1 cellular context compared by ENCODE assay signal in the genomic region with DNA sequence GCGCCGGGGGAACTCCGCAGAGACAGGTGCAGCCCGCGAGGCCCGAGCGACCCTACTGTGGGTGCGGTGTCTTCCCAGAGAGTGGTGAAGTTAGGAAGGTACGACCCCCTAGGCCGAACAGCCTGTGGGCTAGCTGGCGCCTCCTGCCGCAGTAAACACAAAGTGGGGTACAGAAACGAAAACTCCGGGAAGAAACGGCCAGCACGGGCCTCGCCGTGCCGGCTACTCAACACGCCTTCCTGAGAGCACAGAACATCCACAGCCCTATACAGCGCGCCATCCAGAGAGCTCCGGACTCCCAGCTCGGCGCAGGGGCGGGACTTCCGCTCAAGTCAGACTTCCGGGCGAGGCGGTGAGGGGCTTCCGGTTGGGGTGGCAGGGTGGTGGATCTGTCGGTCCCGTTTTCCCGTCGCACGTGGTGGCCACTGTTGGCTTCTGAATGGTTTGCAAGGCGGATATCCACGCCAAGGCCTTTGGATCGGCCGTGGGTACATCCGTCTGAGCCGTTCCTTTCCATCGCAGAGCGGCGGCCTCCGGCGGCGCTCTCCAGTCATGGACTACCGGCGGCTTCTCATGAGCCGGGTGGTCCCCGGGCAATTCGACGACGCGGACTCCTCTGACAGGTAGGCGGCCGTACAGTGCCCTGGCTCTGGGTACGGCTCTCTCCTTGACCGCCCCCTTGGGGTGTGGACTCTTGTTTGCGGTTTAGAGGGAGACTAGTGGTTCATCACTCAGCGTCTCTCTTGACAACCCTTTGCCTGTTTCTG.
TF ChIP-seq lines count a peak whose summit lies in the region.

A gene (minus strand): TSS at position 292 of the 767 bp plus-strand sequence. CDS start 2,569 bp downstream, outside the sequence.
A gene (plus strand): TSS at position 358 of the 767 bp plus-strand sequence. CDS start 195 bp downstream, at position 553.

TF ChIP-seq in K562, 482 proteins besides CTCF, POLR2A, EP300 and RAD21 (continued from another document and continues in another):
- TF ChIP-seq, protein P1, sequence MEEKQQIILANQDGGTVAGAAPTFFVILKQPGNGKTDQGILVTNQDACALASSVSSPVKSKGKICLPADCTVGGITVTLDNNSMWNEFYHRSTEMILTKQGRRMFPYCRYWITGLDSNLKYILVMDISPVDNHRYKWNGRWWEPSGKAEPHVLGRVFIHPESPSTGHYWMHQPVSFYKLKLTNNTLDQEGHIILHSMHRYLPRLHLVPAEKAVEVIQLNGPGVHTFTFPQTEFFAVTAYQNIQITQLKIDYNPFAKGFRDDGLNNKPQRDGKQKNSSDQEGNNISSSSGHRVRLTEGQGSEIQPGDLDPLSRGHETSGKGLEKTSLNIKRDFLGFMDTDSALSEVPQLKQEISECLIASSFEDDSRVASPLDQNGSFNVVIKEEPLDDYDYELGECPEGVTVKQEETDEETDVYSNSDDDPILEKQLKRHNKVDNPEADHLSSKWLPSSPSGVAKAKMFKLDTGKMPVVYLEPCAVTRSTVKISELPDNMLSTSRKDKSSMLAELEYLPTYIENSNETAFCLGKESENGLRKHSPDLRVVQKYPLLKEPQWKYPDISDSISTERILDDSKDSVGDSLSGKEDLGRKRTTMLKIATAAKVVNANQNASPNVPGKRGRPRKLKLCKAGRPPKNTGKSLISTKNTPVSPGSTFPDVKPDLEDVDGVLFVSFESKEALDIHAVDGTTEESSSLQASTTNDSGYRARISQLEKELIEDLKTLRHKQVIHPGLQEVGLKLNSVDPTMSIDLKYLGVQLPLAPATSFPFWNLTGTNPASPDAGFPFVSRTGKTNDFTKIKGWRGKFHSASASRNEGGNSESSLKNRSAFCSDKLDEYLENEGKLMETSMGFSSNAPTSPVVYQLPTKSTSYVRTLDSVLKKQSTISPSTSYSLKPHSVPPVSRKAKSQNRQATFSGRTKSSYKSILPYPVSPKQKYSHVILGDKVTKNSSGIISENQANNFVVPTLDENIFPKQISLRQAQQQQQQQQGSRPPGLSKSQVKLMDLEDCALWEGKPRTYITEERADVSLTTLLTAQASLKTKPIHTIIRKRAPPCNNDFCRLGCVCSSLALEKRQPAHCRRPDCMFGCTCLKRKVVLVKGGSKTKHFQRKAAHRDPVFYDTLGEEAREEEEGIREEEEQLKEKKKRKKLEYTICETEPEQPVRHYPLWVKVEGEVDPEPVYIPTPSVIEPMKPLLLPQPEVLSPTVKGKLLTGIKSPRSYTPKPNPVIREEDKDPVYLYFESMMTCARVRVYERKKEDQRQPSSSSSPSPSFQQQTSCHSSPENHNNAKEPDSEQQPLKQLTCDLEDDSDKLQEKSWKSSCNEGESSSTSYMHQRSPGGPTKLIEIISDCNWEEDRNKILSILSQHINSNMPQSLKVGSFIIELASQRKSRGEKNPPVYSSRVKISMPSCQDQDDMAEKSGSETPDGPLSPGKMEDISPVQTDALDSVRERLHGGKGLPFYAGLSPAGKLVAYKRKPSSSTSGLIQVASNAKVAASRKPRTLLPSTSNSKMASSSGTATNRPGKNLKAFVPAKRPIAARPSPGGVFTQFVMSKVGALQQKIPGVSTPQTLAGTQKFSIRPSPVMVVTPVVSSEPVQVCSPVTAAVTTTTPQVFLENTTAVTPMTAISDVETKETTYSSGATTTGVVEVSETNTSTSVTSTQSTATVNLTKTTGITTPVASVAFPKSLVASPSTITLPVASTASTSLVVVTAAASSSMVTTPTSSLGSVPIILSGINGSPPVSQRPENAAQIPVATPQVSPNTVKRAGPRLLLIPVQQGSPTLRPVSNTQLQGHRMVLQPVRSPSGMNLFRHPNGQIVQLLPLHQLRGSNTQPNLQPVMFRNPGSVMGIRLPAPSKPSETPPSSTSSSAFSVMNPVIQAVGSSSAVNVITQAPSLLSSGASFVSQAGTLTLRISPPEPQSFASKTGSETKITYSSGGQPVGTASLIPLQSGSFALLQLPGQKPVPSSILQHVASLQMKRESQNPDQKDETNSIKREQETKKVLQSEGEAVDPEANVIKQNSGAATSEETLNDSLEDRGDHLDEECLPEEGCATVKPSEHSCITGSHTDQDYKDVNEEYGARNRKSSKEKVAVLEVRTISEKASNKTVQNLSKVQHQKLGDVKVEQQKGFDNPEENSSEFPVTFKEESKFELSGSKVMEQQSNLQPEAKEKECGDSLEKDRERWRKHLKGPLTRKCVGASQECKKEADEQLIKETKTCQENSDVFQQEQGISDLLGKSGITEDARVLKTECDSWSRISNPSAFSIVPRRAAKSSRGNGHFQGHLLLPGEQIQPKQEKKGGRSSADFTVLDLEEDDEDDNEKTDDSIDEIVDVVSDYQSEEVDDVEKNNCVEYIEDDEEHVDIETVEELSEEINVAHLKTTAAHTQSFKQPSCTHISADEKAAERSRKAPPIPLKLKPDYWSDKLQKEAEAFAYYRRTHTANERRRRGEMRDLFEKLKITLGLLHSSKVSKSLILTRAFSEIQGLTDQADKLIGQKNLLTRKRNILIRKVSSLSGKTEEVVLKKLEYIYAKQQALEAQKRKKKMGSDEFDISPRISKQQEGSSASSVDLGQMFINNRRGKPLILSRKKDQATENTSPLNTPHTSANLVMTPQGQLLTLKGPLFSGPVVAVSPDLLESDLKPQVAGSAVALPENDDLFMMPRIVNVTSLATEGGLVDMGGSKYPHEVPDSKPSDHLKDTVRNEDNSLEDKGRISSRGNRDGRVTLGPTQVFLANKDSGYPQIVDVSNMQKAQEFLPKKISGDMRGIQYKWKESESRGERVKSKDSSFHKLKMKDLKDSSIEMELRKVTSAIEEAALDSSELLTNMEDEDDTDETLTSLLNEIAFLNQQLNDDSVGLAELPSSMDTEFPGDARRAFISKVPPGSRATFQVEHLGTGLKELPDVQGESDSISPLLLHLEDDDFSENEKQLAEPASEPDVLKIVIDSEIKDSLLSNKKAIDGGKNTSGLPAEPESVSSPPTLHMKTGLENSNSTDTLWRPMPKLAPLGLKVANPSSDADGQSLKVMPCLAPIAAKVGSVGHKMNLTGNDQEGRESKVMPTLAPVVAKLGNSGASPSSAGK (IDR thresholded peaks at IDR 0.05): peak; percentile 91
- TF ChIP-seq TEAD4 (IDR thresholded peaks at IDR 0.05; ENCODE audit: low read length): peak; percentile 28; the same call in 1 of the 2 replicates
- no peak for TF ChIP-seq TEAD4 (CRISPR knock-in tag; IDR thresholded peaks at IDR 0.05; ENCODE audit: borderline replicate concordance)
- TF ChIP-seq ADNP (tag; IDR thresholded peaks at IDR 0.05): no peak
- no peak for TF ChIP-seq SNRNP70 (optimal IDR thresholded peaks at IDR 0.05; ENCODE audit: low read depth, low read length)
- TF ChIP-seq FOXP1 (CRISPR knock-in tag; IDR thresholded peaks at IDR 0.05): no peak; the same call in 1 of the 2 replicates
- no peak for TF ChIP-seq NFRKB (IDR thresholded peaks at IDR 0.05; ENCODE audit: low read depth)
- no peak for TF ChIP-seq MCM7 (IDR thresholded peaks at IDR 0.05)
- TF ChIP-seq FOXJ2 (tag; IDR thresholded peaks at IDR 0.05): no peak
- TF ChIP-seq ZNF282 (CRISPR knock-in tag; IDR thresholded peaks at IDR 0.05): no peak
- TF ChIP-seq, protein P2, sequence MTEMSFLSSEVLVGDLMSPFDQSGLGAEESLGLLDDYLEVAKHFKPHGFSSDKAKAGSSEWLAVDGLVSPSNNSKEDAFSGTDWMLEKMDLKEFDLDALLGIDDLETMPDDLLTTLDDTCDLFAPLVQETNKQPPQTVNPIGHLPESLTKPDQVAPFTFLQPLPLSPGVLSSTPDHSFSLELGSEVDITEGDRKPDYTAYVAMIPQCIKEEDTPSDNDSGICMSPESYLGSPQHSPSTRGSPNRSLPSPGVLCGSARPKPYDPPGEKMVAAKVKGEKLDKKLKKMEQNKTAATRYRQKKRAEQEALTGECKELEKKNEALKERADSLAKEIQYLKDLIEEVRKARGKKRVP (CRISPR knock-in tag; IDR thresholded peaks at IDR 0.05): no peak
- TF ChIP-seq RAD51 (IDR thresholded peaks at IDR 0.05; ENCODE audit: borderline replicate concordance, low read depth): no peak; the same call in 1 of the 2 replicates
- peak; percentile 37; the same call in 1 of the 2 replicates for TF ChIP-seq GTF2E2 (tag; IDR thresholded peaks at IDR 0.05)
- TF ChIP-seq SMARCA5 (IDR thresholded peaks at IDR 0.05): no peak
- no peak; the same call in none of the 2 replicates for TF ChIP-seq LEF1 (IDR thresholded peaks at IDR 0.05)
- no peak for TF ChIP-seq ZNF140 (CRISPR knock-in tag; IDR thresholded peaks at IDR 0.05)
- no peak for TF ChIP-seq ZNF146 (CRISPR knock-in tag; IDR thresholded peaks at IDR 0.05; ENCODE audit: unreplicated experiment)
- peak; percentile 99 for TF ChIP-seq MYC (IDR thresholded peaks at IDR 0.05; ENCODE audit: low read depth, low read length)
- peak; percentile 96 for TF ChIP-seq MYC (CRISPR knock-in tag; IDR thresholded peaks at IDR 0.05; ENCODE audit: borderline replicate concordance, low read depth)
- TF ChIP-seq, protein P3, sequence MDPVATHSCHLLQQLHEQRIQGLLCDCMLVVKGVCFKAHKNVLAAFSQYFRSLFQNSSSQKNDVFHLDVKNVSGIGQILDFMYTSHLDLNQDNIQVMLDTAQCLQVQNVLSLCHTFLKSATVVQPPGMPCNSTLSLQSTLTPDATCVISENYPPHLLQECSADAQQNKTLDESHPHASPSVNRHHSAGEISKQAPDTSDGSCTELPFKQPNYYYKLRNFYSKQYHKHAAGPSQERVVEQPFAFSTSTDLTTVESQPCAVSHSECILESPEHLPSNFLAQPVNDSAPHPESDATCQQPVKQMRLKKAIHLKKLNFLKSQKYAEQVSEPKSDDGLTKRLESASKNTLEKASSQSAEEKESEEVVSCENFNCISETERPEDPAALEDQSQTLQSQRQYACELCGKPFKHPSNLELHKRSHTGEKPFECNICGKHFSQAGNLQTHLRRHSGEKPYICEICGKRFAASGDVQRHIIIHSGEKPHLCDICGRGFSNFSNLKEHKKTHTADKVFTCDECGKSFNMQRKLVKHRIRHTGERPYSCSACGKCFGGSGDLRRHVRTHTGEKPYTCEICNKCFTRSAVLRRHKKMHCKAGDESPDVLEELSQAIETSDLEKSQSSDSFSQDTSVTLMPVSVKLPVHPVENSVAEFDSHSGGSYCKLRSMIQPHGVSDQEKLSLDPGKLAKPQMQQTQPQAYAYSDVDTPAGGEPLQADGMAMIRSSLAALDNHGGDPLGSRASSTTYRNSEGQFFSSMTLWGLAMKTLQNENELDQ (CRISPR knock-in tag; IDR thresholded peaks at IDR 0.05; ENCODE audit: borderline replicate concordance): no peak
- TF ChIP-seq COPS2 (conservative IDR thresholded peaks at IDR 0.05): no peak
- no peak for TF ChIP-seq ZNF133 (CRISPR knock-in tag; IDR thresholded peaks at IDR 0.05)
- no peak for TF ChIP-seq TFAM (CRISPR knock-in tag; conservative IDR thresholded peaks at IDR 0.05)
- no peak for TF ChIP-seq NFYB (IDR thresholded peaks at IDR 0.05; ENCODE audit: extremely low read depth, insufficient read length)
- no peak; the same call in none of the 2 replicates for TF ChIP-seq SIN3B (IDR thresholded peaks at IDR 0.05; ENCODE audit: low read depth)
- TF ChIP-seq, protein P4, sequence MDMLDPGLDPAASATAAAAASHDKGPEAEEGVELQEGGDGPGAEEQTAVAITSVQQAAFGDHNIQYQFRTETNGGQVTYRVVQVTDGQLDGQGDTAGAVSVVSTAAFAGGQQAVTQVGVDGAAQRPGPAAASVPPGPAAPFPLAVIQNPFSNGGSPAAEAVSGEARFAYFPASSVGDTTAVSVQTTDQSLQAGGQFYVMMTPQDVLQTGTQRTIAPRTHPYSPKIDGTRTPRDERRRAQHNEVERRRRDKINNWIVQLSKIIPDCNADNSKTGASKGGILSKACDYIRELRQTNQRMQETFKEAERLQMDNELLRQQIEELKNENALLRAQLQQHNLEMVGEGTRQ (CRISPR knock-in tag; IDR thresholded peaks at IDR 0.05): peak; percentile 17; the same call in 1 of the 2 replicates
- TF ChIP-seq, protein P5, sequence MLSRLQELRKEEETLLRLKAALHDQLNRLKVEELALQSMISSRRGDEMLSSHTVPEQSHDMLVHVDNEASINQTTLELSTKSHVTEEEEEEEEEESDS (CRISPR knock-in tag; IDR thresholded peaks at IDR 0.05): no peak
- TF ChIP-seq HNRNPL (IDR thresholded peaks at IDR 0.05; ENCODE audit: low read depth, low read length): 0 out of 2 replicates have a peak, but pooled peaks have one; percentile 39
- TF ChIP-seq HEY1 (CRISPR knock-in tag; IDR thresholded peaks at IDR 0.05; ENCODE audit: borderline replicate concordance): no peak
- TF ChIP-seq CHD4 (IDR thresholded peaks at IDR 0.05; ENCODE audit: insufficient read depth, insufficient replicate concordance, low read depth, low read length, poor library complexity, severe bottlenecking): no peak
- TF ChIP-seq, protein P6, sequence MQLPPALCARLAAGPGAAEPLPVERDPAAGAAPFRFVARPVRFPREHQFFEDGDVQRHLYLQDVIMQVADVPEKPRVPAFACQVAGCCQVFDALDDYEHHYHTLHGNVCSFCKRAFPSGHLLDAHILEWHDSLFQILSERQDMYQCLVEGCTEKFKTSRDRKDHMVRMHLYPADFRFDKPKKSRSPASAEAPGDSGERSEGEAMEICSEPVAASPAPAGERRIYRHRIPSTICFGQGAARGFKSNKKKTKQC (CRISPR knock-in tag; IDR thresholded peaks at IDR 0.05): peak; percentile 25; the same call in 1 of the 2 replicates
- TF ChIP-seq HSF4 (CRISPR knock-in tag; IDR thresholded peaks at IDR 0.05; ENCODE audit: borderline replicate concordance): no peak
- TF ChIP-seq ZNF717 (CRISPR knock-in tag; IDR thresholded peaks at IDR 0.05): no peak
- TF ChIP-seq ZNF41 (CRISPR knock-in tag; conservative IDR thresholded peaks at IDR 0.05): no peak
- TF ChIP-seq, protein P7, sequence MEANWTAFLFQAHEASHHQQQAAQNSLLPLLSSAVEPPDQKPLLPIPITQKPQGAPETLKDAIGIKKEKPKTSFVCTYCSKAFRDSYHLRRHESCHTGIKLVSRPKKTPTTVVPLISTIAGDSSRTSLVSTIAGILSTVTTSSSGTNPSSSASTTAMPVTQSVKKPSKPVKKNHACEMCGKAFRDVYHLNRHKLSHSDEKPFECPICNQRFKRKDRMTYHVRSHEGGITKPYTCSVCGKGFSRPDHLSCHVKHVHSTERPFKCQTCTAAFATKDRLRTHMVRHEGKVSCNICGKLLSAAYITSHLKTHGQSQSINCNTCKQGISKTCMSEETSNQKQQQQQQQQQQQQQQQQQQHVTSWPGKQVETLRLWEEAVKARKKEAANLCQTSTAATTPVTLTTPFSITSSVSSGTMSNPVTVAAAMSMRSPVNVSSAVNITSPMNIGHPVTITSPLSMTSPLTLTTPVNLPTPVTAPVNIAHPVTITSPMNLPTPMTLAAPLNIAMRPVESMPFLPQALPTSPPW (CRISPR knock-in tag; IDR thresholded peaks at IDR 0.05): peak; percentile 73
- 0 out of 2 replicates have a peak, but pooled peaks have one; percentile 28 for TF ChIP-seq ZNF583 (CRISPR knock-in tag; IDR thresholded peaks at IDR 0.05)
- TF ChIP-seq ERF (CRISPR knock-in tag; IDR thresholded peaks at IDR 0.05): peak; percentile 15; the same call in 1 of the 2 replicates
- TF ChIP-seq NR4A1 (CRISPR knock-in tag; IDR thresholded peaks at IDR 0.05): no peak
- TF ChIP-seq NR4A1 (tag; IDR thresholded peaks at IDR 0.05): no peak
- TF ChIP-seq, protein P8, sequence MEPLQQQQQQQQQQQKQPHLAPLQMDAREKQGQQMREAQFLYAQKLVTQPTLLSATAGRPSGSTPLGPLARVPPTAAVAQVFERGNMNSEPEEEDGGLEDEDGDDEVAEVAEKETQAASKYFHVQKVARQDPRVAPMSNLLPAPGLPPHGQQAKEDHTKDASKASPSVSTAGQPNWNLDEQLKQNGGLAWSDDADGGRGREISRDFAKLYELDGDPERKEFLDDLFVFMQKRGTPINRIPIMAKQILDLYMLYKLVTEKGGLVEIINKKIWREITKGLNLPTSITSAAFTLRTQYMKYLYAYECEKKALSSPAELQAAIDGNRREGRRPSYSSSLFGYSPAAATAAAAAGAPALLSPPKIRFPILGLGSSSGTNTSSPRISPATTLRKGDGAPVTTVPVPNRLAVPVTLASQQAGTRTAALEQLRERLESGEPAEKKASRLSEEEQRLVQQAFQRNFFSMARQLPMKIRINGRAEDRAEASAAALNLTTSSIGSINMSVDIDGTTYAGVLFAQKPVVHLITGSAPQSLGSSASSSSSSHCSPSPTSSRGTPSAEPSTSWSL (CRISPR knock-in tag; IDR thresholded peaks at IDR 0.05; ENCODE audit: borderline replicate concordance): no peak
